1 cellular context compared by ENCODE assay signal in the genomic region with DNA sequence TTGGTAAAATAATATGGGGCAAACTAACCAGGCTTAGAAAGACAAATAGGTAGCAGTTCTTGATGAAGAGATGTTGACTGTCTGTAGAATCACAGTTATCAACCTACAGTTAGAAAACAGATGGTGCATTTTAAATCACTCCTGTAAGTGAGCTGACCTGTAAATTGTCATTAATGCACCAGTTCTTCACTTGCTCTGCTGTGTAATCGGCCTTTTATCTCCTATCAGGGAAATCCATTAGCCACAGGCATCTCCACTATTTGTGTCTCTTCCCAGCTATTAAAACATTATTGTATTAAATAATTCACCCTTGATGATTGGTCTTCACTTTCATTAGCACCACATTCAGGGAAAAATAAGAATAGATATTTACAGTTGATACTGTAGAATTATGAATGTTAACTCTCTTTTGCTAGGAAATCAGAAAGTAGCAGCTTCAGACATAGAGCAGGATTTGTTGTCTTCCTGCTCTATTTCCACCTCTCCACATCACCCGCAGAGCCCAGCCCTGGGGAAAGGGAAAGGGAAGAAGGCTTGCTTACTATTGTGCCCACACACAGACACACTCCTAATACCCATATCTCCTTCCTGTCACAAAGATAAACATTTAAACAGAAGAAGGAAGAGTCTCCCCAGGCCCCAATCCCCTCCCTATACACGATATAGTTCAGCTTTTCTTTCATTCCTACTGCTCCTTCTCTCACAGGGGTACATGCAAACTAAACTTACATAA.
TF ChIP-seq lines count a peak whose summit lies in the region.

No MANE protein-coding gene starts in this region.

TF ChIP-seq in IMR-90, 13 proteins besides CTCF, POLR2A, EP300 and RAD21:
- TF ChIP-seq NFE2L2 (IDR thresholded peaks at IDR 0.05; ENCODE audit: low read depth, low read length): no peak
- no peak for TF ChIP-seq CHD1 (IDR thresholded peaks at IDR 0.05; ENCODE audit: low read depth, low read length)
- TF ChIP-seq SMC3 (IDR thresholded peaks at IDR 0.05; ENCODE audit: low read depth, low read length): no peak
- no peak for TF ChIP-seq MAFK (IDR thresholded peaks at IDR 0.05; ENCODE audit: low read depth, low read length)
- TF ChIP-seq RFX5 (IDR thresholded peaks at IDR 0.05; ENCODE audit: low read depth, low read length): no peak
- TF ChIP-seq, protein P1, sequence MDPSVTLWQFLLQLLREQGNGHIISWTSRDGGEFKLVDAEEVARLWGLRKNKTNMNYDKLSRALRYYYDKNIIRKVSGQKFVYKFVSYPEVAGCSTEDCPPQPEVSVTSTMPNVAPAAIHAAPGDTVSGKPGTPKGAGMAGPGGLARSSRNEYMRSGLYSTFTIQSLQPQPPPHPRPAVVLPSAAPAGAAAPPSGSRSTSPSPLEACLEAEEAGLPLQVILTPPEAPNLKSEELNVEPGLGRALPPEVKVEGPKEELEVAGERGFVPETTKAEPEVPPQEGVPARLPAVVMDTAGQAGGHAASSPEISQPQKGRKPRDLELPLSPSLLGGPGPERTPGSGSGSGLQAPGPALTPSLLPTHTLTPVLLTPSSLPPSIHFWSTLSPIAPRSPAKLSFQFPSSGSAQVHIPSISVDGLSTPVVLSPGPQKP (IDR thresholded peaks at IDR 0.05; ENCODE audit: borderline replicate concordance, low read depth, low read length): no peak
